34 cellular contexts compared by ENCODE assay signal in the genomic region with DNA sequence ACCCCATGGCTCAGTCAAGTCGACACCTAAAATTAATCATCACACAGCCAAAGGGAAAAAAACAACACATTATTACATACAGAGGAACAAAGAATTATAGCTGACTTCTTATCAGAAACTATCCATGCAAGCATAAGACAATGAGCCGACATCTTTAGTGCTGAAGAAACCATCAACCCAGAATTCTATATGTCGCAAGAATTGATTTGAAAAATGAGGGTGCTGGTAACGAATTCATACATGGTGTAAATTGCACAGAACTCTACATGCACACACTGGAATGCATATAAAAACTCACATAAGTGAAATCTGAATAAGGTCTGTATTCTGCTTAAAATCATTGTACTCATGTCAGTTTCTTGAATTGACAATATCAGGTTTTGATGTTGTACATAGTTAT.
"Had no signal": no experiment of that assay in that cellular context is flagged by ENCODE, and none has a peak within 500 bp of the region (broad histone marks: within the 10 kb centered on the region; RNA-seq: fewer than 3 reads in every experiment).

No MANE protein-coding gene starts in this region.

- H3K27ac ChIP-seq: ascending aorta, body of pancreas, brain microvascular endothelial cell, breast epithelium, WERI-Rb-1 had no signal

- H3K4me1 ChIP-seq: ascending aorta, body of pancreas, breast epithelium had no signal

- H3K27me3 ChIP-seq: ascending aorta, body of pancreas, brain microvascular endothelial cell, breast epithelium had no signal

- H3K4me3 ChIP-seq: ascending aorta, body of pancreas, breast epithelium had no signal

- DNase-seq: activated CD4-positive, alpha-beta memory T cell treated with anti-CD3 and anti-CD28 coated beads, Interleukin-2, amount 10 ng/mL, durations not matched to agents 7 days and 5 days; activated CD4-positive, alpha-beta T cell treated with anti-CD3 and anti-CD28 coated beads for 1 hour; activated CD4-positive, alpha-beta T cell treated with anti-CD3 and anti-CD28 coated beads for 36 hours; activated CD4-positive, alpha-beta T cell treated with anti-CD3 and anti-CD28 coated beads for 48 hours; activated CD4-positive, alpha-beta T cell treated with anti-CD3 and anti-CD28 coated beads, Interleukin-2, amount 10 ng/mL, durations not matched to agents 7 days and 5 days; activated CD4-positive, alpha-beta T cell treated with anti-CD3 and anti-CD28 coated beads, Interleukin-2, amount 50 U/mL, for 48 hours; activated CD4-positive, CD25-positive, alpha-beta regulatory T cell; activated CD8-positive, alpha-beta memory T cell treated with anti-CD3 and anti-CD28 coated beads, Interleukin-2, amount 50 U/mL, for 4 hours; activated effector memory CD4-positive, alpha-beta T cell treated with anti-CD3 and anti-CD28 coated beads, Interleukin-2, amount 50 U/mL, for 16 hours; activated gamma-delta T cell treated with Interleukin-2 at 50 U/mL for 16 hours; activated naive CD4-positive, alpha-beta T cell; activated naive CD4-positive, alpha-beta T cell treated with anti-CD3 and anti-CD28 coated beads for 36 hours; activated naive CD4-positive, alpha-beta T cell treated with anti-CD3 and anti-CD28 coated beads, Interleukin-2, amount 50 U/mL, for 16 hours; activated naive CD8-positive, alpha-beta T cell treated with anti-CD3 and anti-CD28 coated beads for 36 hours; activated T-cell treated with anti-CD3 and anti-CD28 coated beads for 4 hours; activated T-cell treated with anti-CD3 and anti-CD28 coated beads, Interleukin-2, amount 50 U/mL, for 1 hour; activated T-cell treated with anti-CD3 and anti-CD28 coated beads, Interleukin-2, amount 50 U/mL, for 4 hours; activated T-cell treated with anti-CD3 and anti-CD28 coated beads, Interleukin-2, amount 50 U/mL, for 72 hours; amygdala; anterior cingulate cortex; body of pancreas; brain microvascular endothelial cell; central memory CD4-positive, alpha-beta T cell; T-helper 2 cell; T-helper 9 cell; WERI-Rb-1 had no signal

- H3K9me3 ChIP-seq: ascending aorta, body of pancreas, breast epithelium had no signal

- H3K36me3 ChIP-seq: ascending aorta, brain microvascular endothelial cell, breast epithelium, WERI-Rb-1 had no signal

- ATAC-seq: activated CD4-positive, alpha-beta T cell treated with anti-CD3 and anti-CD28 coated beads for 36 hours; activated CD4-positive, CD25-positive, alpha-beta regulatory T cell treated with anti-CD3 and anti-CD28 coated beads, Interleukin-2, amount 50 U/mL, for 24 hours; activated naive CD4-positive, alpha-beta T cell treated with anti-CD3 and anti-CD28 coated beads, Interleukin-2, amount 50 U/mL, for 72 hours; activated T-cell treated with anti-CD3 and anti-CD28 coated beads, Interleukin-2, amount 50 U/mL, for 4 hours; activated T-helper 17 cell treated with anti-CD3 and anti-CD28 coated beads, Interleukin-2, amount 50 U/mL, for 72 hours; body of pancreas; WTC11 had no signal

- FAIRE-seq: colon, TTC549 had no signal
